ENCODE assay signal across 8 cellular contexts in the genomic region with DNA sequence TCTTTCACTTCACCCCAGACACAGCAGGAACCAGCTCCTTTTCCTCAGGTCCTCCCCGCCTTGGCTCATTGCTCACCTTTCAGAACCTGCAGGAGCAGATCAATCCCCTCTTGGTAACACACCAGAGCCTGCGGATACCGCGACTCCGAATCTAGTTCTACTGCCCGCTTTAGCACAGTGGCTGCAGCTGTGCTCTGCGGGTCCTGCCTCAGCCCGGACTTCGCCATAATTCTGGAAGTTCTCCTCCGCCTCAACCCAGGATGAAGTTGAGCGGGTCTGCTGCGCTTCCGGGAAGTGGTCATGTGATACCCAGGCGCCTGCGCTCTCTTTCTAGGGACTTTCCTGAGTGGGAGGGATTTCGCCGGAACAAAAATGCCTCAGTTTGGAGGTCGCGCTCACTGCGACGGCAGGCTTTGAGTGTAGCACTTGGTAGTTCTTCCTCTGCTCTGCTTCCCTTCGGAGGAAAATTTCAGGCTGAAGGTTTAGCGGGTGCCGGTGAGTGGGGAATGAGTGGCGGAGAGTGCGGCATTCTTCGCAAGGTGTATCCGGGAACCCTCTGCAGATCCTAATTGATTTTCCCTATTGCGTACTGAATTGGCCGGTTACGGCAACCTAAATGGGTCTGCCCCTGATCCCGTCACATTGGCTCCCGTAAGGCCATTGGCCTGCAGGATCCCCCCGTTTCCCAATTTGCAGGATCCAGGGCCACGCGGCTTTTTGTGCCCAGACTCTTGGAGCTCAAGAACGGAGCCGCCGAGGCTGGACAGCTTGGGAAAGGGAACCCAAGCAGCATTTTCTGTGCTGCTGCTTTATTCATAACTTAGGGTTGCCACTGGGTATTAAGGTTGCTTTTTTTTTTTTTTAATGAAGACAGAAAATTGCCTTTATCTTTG. TPM values are rescaled to one million over a fixed set of nuclear protein-coding genes. Genes with fewer than 3 reads are reported as not detected.
A peak's percentile ranks its signal among the peaks of the same experiment; 100 is the strongest.
DNase-seq lines count a peak whose midpoint lies in the region; ATAC-seq lines count a peak whose summit lies in the region.

A gene (minus strand): TSS at position 304 of the 893 bp plus-strand sequence. CDS start 77 bp downstream, at position 227.
A gene (plus strand): TSS at position 430 of the 893 bp plus-strand sequence. CDS start 5,020 bp downstream, outside the sequence.

- no peaks in the 10 kb centered on the region for H3K9me3 Mint-ChIP-seq in dendritic cell treated with granulocyte-macrophage colony-stimulating factor and Interleukin-4, amounts not matched to agents 40 ng/mL and 50 ng/mL, for 4 days

- peak; percentile 84 for ATAC-seq in GM19372 (IDR thresholded peaks at IDR 0.05; ENCODE audit: low read depth, unreplicated experiment)
- peak; percentile 87 for ATAC-seq in HG03558 (IDR thresholded peaks at IDR 0.05; ENCODE audit: extremely low read depth, unreplicated experiment)
- peak; percentile 96 for ATAC-seq in left lobe of liver

- peak within 1 kb of the TSS; percentile 88 for H3K27ac Mint-ChIP-seq in dendritic cell treated with granulocyte-macrophage colony-stimulating factor and Interleukin-4, amounts not matched to agents 40 ng/mL and 50 ng/mL, for 4 days

- H3K36me3 Mint-ChIP-seq in dendritic cell treated with granulocyte-macrophage colony-stimulating factor and Interleukin-4, amounts not matched to agents 40 ng/mL and 50 ng/mL, for 4 days (ENCODE audit: low read depth), result peaks cover 38% of the 10 kb centered on the region

- peaks cover 34% of the 10 kb centered on the region for H3K4me1 Mint-ChIP-seq in dendritic cell treated with granulocyte-macrophage colony-stimulating factor and Interleukin-4, amounts not matched to agents 40 ng/mL and 50 ng/mL, for 4 days (ENCODE audit: low read depth)

- H3K4me3 Mint-ChIP-seq in dendritic cell treated with granulocyte-macrophage colony-stimulating factor and Interleukin-4, amounts not matched to agents 40 ng/mL and 50 ng/mL, for 4 days, result peak within 1 kb of the TSS; percentile 97

- no peaks in the 10 kb centered on the region for H3K27me3 Mint-ChIP-seq in dendritic cell treated with granulocyte-macrophage colony-stimulating factor and Interleukin-4, amounts not matched to agents 40 ng/mL and 50 ng/mL, for 4 days

- DNase-seq in C1 segment of cervical spinal cord (lab: John Stamatoyannopoulos, UW) (peak; percentile 74 to 96 (median 92)), NCI-H748 treated with DMSO at 0.1 percent for 48 hours (lab: John Stamatoyannopoulos, UW) (peak; percentile 75), left lobe of liver (ENCODE audit: low spot score) (peak; percentile 95)
- peak; percentile 77 to 89 for DNase-seq in activated CD4-positive, alpha-beta T cell treated with anti-CD3 and anti-CD28 coated beads, Interleukin-2, amount 50 U/mL, for 24 hours (ENCODE audit: low read depth in 1 of 2, low spot score in 1 of 2)
- peak; percentile 84 for DNase-seq in stimulated activated CD4-positive, alpha-beta T cell treated with anti-CD3 and anti-CD28 coated beads, Interleukin-2, amount 100 ng/mL, for 4 hours (ENCODE audit: low read depth)

- intact Hi-C loops in dendritic cell treated with granulocyte-macrophage colony-stimulating factor and Interleukin-4, amounts not matched to agents 40 ng/mL and 50 ng/mL, for 4 days (cut with micrococcal nuclease), result loop anchor here (2.0 to 10.0 kb wide), 4 partner anchors 26 to 574 kb away; a partner anchor contains a TSS

RNA-seq across cellular contexts. Expression of the first gene that starts in this region (rescaled TPM):
- total RNA-seq in left lobe of liver, result 6.1 TPM

RNA-seq across cellular contexts. Expression of the second gene that starts in this region (rescaled TPM):
- total RNA-seq in left lobe of liver, result 12.7 TPM

Comparison
In these comparisons a context has a peak if more than half of its experiments do, and no peak if none do; other contexts are left out.
1. Peak in every context shown above with its lines: DNase-seq and ATAC-seq.